ENCODE assay signal across 27 cellular contexts in genomic region chr1:36768486-36769178, GRCh38.
DNase-seq lines count a peak whose midpoint lies in the region; ATAC-seq and TF ChIP-seq lines count a peak whose summit lies in the region.
"Had no signal": no experiment of that assay in that cellular context is flagged by ENCODE, and none has a peak within 500 bp of the region (broad histone marks: within the 10 kb centered on the region; RNA-seq: fewer than 3 reads in every experiment).

No MANE protein-coding gene starts in this region.

- TF ChIP-seq RAD21 in SK-N-SH (IDR thresholded peaks at IDR 0.05; ENCODE audit: low read length) = peak; percentile 18; the same call in 1 of the 2 replicates

- H3K14ac ChIP-seq in neuronal stem cell (ENCODE audit: low read length) = no peak overlapping the region

- H3K27me3 Mint-ChIP-seq in T-cell = peaks cover 28 to 51% of the 10 kb centered on the region in 2 donors

- H3K36me3 ChIP-seq in SK-N-SH (replicated peaks in 1 of 2; ENCODE audit: control insufficient read depth in 1 of 2, insufficient read depth in 2 of 2, low read length in 1 of 2) = no peaks in the 10 kb centered on the region
- H3K36me3 ChIP-seq in neuronal stem cell (replicated peaks in 1 of 2; ENCODE audit: control insufficient read depth in 2 of 2, insufficient read depth in 2 of 2, low read length in 2 of 2) = no peaks in the 10 kb centered on the region
- H3K36me3 ChIP-seq: heart right ventricle, upper lobe of left lung had no signal

- peak overlapping the region; percentile 72 for H2AK5ac ChIP-seq in neuronal stem cell (ENCODE audit: low read depth, low read length)

- no peak overlapping the region for H4K91ac ChIP-seq in neuronal stem cell (ENCODE audit: low read depth, low read length, poor library complexity)

- H3K4me1 Mint-ChIP-seq in T-cell = no peaks in the 10 kb centered on the region
- H3K4me1 Mint-ChIP-seq: mesothelial cell of epicardium; stimulated activated naive B cell treated with anti-CD40 and anti-IgM and Interleukin-4, amounts not matched to agents 10 μg/mL and 1 μg/mL and 100 μg/mL, for 72 hours had no signal

- H3K79me2 ChIP-seq in SK-N-SH (ENCODE audit: insufficient read depth) = no peaks in the 10 kb centered on the region

- H4K8ac ChIP-seq in neuronal stem cell (ENCODE audit: low read depth, low read length) = no peak overlapping the region

- H3K4me2 ChIP-seq in SK-N-SH (no peak overlapping the region), neuronal stem cell (ENCODE audit: insufficient read depth, low read length, poor library complexity, severe bottlenecking) (no peak overlapping the region)

- H3K23ac ChIP-seq in neuronal stem cell (ENCODE audit: low read depth, low read length, poor library complexity) = no peak overlapping the region

- no peak overlapping the region for H3K4ac ChIP-seq in neuronal stem cell (ENCODE audit: low read length)

- H3K79me1 ChIP-seq in neuronal stem cell (ENCODE audit: low read depth, low read length) = no peaks in the 10 kb centered on the region

- H3K4me1 ChIP-seq in SK-N-SH (ENCODE audit: control insufficient read depth in 1 of 2, insufficient read depth in 2 of 2, low read depth in 1 of 2, low read length in 1 of 2) = peaks cover 0 to 22% of the 10 kb centered on the region in 2 experiments; a peak in 2 of 4 replicates
- peaks cover 0 to 42% of the 10 kb centered on the region in 2 donors for H3K4me1 ChIP-seq in neuronal stem cell (ENCODE audit: control insufficient read depth in 2 of 2, insufficient read depth in 1 of 2, low read depth in 1 of 2, low read length in 2 of 2)
- H3K4me1 ChIP-seq: body of pancreas, heart right ventricle, upper lobe of left lung had no signal

- H2BK15ac ChIP-seq in neuronal stem cell (ENCODE audit: low read length) = no peak overlapping the region

- no peak overlapping the region for H3K4me3 ChIP-seq in SK-N-SH (ENCODE audit: low read depth in 2 of 2, low read length in 1 of 2)
- no peak overlapping the region for H3K4me3 ChIP-seq in neuronal stem cell (ENCODE audit: low read length in 2 of 2)
- H3K4me3 ChIP-seq: body of pancreas, dorsolateral prefrontal cortex, heart right ventricle, upper lobe of left lung had no signal

- TF ChIP-seq CTCF in SK-N-SH (IDR thresholded peaks at IDR 0.05) = no peak

- no peaks in the 10 kb centered on the region for H3K9me3 Mint-ChIP-seq in T-cell
- H3K9me3 Mint-ChIP-seq: activated CD4-positive, alpha-beta memory T cell treated with anti-CD3 and anti-CD28 coated beads for 36 hours; activated naive CD4-positive, alpha-beta T cell treated with anti-CD3 and anti-CD28 coated beads for 36 hours; activated T-cell treated with anti-CD3 and anti-CD28 coated beads, Interleukin-2, amount 50 U/mL, for 72 hours; mesothelial cell of epicardium; stimulated activated naive B cell treated with anti-CD40 and anti-IgM and Interleukin-4, amounts not matched to agents 10 μg/mL and 1 μg/mL and 100 μg/mL, for 72 hours; T-helper 2 cell treated with Interferon-gamma antibody and Interleukin-4, amounts not matched to agents 5 μg/mL and 100 μg/mL, for 36 hours had no signal

- CTCF ChIA-PET in SK-N-SH (lab: Yijun Ruan, JAX) (no interaction called here), T-cell (lab: Charles Lee) (no interaction called here)

- H2BK120ac ChIP-seq in neuronal stem cell (ENCODE audit: low read depth, low read length) = no peak overlapping the region

- peak overlapping the region in 1 of 2 experiments; percentile 50; a peak in 1 of 4 replicates for H3K27ac ChIP-seq in SK-N-SH (ENCODE audit: low read depth in 2 of 2, low read length in 1 of 2)
- no peak overlapping the region for H3K27ac ChIP-seq in neuronal stem cell (replicated peaks; ENCODE audit: low read length)
- H3K27ac ChIP-seq: body of pancreas, dorsolateral prefrontal cortex, heart right ventricle, upper lobe of left lung had no signal

- H3K27me3 ChIP-seq in SK-N-SH (ENCODE audit: insufficient read depth) (no peaks in the 10 kb centered on the region), neuronal stem cell (ENCODE audit: control insufficient read depth in 3 of 3, insufficient read depth in 3 of 3, low read depth in 1 of 3, low read length in 3 of 3) (peaks cover 0 to 30% (median 0%) of the 10 kb centered on the region in 3 experiments)

- peak in 1 of 2 experiments; percentile 90; a peak in 2 of 4 replicates for TF ChIP-seq EP300 in SK-N-SH (IDR thresholded peaks at IDR 0.05; ENCODE audit: borderline replicate concordance in 1 of 2, low read depth in 1 of 2, low read length in 1 of 2)

- 8% methylated on average over 13 of the region's 14 CpGs for WGBS in SK-N-SH (ENCODE audit: low lambda C conversion rate)
- WGBS in neuronal stem cell (ENCODE audit: extremely low coverage in 2 of 2, insufficient read length in 2 of 2, insufficient replicate concordance in 1 of 2), 2 donors = no CpG with 5 or more reads among the region's 14 CpGs

- H3K9ac ChIP-seq in SK-N-SH (no peak overlapping the region), neuronal stem cell (ENCODE audit: low read depth, low read length, poor library complexity) (no peak overlapping the region)

- no peaks in the 10 kb centered on the region for H4K20me1 ChIP-seq in SK-N-SH (ENCODE audit: insufficient read depth)

- H3K4me3 Mint-ChIP-seq in T-cell = no peak overlapping the region
- H3K4me3 Mint-ChIP-seq: activated CD4-positive, alpha-beta memory T cell treated with anti-CD3 and anti-CD28 coated beads for 36 hours; activated naive CD4-positive, alpha-beta T cell treated with anti-CD3 and anti-CD28 coated beads for 36 hours; activated T-cell treated with anti-CD3 and anti-CD28 coated beads, Interleukin-2, amount 50 U/mL, for 72 hours; mesothelial cell of epicardium; stimulated activated naive B cell treated with anti-CD40 and anti-IgM and Interleukin-4, amounts not matched to agents 10 μg/mL and 1 μg/mL and 100 μg/mL, for 72 hours; T-helper 2 cell treated with Interferon-gamma antibody and Interleukin-4, amounts not matched to agents 5 μg/mL and 100 μg/mL, for 36 hours had no signal

- H3K9me3 ChIP-seq in SK-N-SH (no peaks in the 10 kb centered on the region), neuronal stem cell (replicated peaks in 1 of 2; ENCODE audit: control insufficient read depth in 2 of 2, insufficient read depth in 1 of 2, low read depth in 1 of 2, low read length in 2 of 2) (no peaks in the 10 kb centered on the region)
- H3K9me3 ChIP-seq: body of pancreas, heart right ventricle, upper lobe of left lung had no signal

- peak; percentile 51 for DNase-seq in NCI-H146 (lab: John Stamatoyannopoulos, UW)
- no peak for DNase-seq in NCI-H146 treated with DMSO at 0.1 percent for 48 hours (lab: John Stamatoyannopoulos, UW; ENCODE audit: unreplicated experiment)
- peak; percentile 81 for DNase-seq in NCI-H1092 (lab: John Stamatoyannopoulos, UW)
- DNase-seq in SK-N-SH = peak; percentile 87
- DNase-seq in neuronal stem cell (ENCODE audit: low spot score) = no peak
- no peak for DNase-seq in SHP77 (lab: John Stamatoyannopoulos, UW)
- no peak for DNase-seq in T-cell
- DNase-seq: activated CD4-positive, alpha-beta memory T cell treated with anti-CD3 and anti-CD28 coated beads for 36 hours; activated CD4-positive, alpha-beta T cell treated with anti-CD3 and anti-CD28 coated beads for 1 hour; activated naive CD4-positive, alpha-beta T cell treated with anti-CD3 and anti-CD28 coated beads for 36 hours; activated T-cell treated with anti-CD3 and anti-CD28 coated beads, Interleukin-2, amount 50 U/mL, for 72 hours; body of pancreas; cerebellar nuclear complex; GOT3; heart right ventricle; IMR-90; MV-4-11; NCI-H187 treated with DMSO at 0.1 percent for 48 hours; occipital lobe; OCI-M1; stimulated activated naive B cell treated with anti-CD40 and anti-IgM and Interleukin-4, amounts not matched to agents 10 μg/mL and 1 μg/mL and 100 μg/mL, for 72 hours; substantia nigra; upper lobe of left lung had no signal

- no peaks in the 10 kb centered on the region for H3F3A ChIP-seq in SK-N-SH (replicated peaks; ENCODE audit: insufficient read depth)

- H3K27ac Mint-ChIP-seq in T-cell = no peak overlapping the region
- H3K27ac Mint-ChIP-seq: activated CD4-positive, alpha-beta memory T cell treated with anti-CD3 and anti-CD28 coated beads for 36 hours; activated naive CD4-positive, alpha-beta T cell treated with anti-CD3 and anti-CD28 coated beads for 36 hours; activated T-cell treated with anti-CD3 and anti-CD28 coated beads, Interleukin-2, amount 50 U/mL, for 72 hours; mesothelial cell of epicardium; stimulated activated naive B cell treated with anti-CD40 and anti-IgM and Interleukin-4, amounts not matched to agents 10 μg/mL and 1 μg/mL and 100 μg/mL, for 72 hours; T-helper 2 cell treated with Interferon-gamma antibody and Interleukin-4, amounts not matched to agents 5 μg/mL and 100 μg/mL, for 36 hours had no signal

- no peak overlapping the region for H2BK5ac ChIP-seq in neuronal stem cell (ENCODE audit: low read length)

- no peak for ATAC-seq in HG03442 (IDR thresholded peaks at IDR 0.05; ENCODE audit: unreplicated experiment)
- ATAC-seq in T-cell (replicated peaks in 1 of 4) = no peak
- ATAC-seq: activated T-cell treated with anti-CD3 and anti-CD28 coated beads, Interleukin-2, amount 50 U/mL, for 72 hours; body of pancreas; heart right ventricle; stimulated activated naive B cell treated with anti-CD40 and anti-IgM and Interleukin-4, amounts not matched to agents 10 μg/mL and 1 μg/mL and 100 μg/mL, for 72 hours had no signal

- no peak overlapping the region for H2AFZ ChIP-seq in SK-N-SH (ENCODE audit: low read depth)
- no peak overlapping the region for H2AFZ ChIP-seq in neuronal stem cell (ENCODE audit: low read length)

- no peak overlapping the region for H2BK12ac ChIP-seq in neuronal stem cell (ENCODE audit: low read length)

- peak overlapping the region; percentile 51 for H3K18ac ChIP-seq in neuronal stem cell (ENCODE audit: low read length)

- no peaks in the 10 kb centered on the region for H3K9me2 ChIP-seq in SK-N-SH

- no peaks in the 10 kb centered on the region for H3K36me3 Mint-ChIP-seq in T-cell
- H3K36me3 Mint-ChIP-seq: activated CD4-positive, alpha-beta memory T cell treated with anti-CD3 and anti-CD28 coated beads for 36 hours; mesothelial cell of epicardium; stimulated activated naive B cell treated with anti-CD40 and anti-IgM and Interleukin-4, amounts not matched to agents 10 μg/mL and 1 μg/mL and 100 μg/mL, for 72 hours had no signal

- POLR2A ChIA-PET in SK-N-SH (lab: Yijun Ruan, JAX) (interaction anchor here (0.5 kb wide), 1 partner anchor 96 kb away, joined by 3 read pairs; no protein-coding TSS in a partner anchor), T-cell (lab: Charles Lee) (no interaction called here)

TF ChIP-seq in SK-N-SH, 30 proteins besides CTCF, POLR2A, EP300 and RAD21 (continues in another document):
- no peak for TF ChIP-seq EZH2phosphoT487 (IDR thresholded peaks at IDR 0.05; ENCODE audit: borderline replicate concordance, low read depth)
- peak; percentile 79 for TF ChIP-seq CHD2 (IDR thresholded peaks at IDR 0.05; ENCODE audit: low read length, partially characterized antibody)
- no peak for TF ChIP-seq MAX (IDR thresholded peaks at IDR 0.05; ENCODE audit: low read depth)
- peak; percentile 95 for TF ChIP-seq FOXJ3 (CRISPR knock-in tag; IDR thresholded peaks at IDR 0.05)
- no peak for TF ChIP-seq POLR2AphosphoS5 (IDR thresholded peaks at IDR 0.05; ENCODE audit: low read depth, low read length)

Comparison
In these comparisons a context has a peak if more than half of its experiments do, and no peak if none do; other contexts are left out.
1. DNase-seq: peak in NCI-H146 (single experiment), NCI-H1092 (single experiment) and SK-N-SH (single experiment); none in NCI-H146 treated with DMSO at 0.1 percent for 48 hours (single experiment), neuronal stem cell (single experiment), SHP77 (0 of 2) and T-cell (0 of 34).